In the genomic region with DNA sequence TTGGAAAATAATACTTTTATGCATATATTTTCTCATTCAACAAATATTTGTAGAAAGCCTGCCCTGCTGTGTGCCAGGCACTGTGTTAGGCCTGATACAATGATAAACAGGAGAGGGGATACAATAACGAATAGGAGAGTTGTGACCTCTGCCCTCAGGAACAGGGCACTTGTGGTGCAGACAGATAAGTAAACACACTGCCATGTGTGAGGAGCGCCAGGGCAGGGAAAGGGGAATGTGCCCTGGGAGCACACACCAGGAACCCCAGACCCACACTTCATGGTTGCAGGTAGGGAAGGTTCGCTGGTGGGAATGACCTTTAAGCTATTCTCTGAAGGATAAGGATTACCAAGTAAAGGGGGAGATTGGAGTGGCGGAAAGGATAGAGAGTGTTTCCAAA, we compare ENCODE assay signal across 31 cellular contexts. TPM values are rescaled to one million over a fixed set of nuclear protein-coding genes. Genes with fewer than 3 reads are reported as not detected.
DNase-seq lines count a peak whose midpoint lies in the region; ATAC-seq and TF ChIP-seq lines count a peak whose summit lies in the region.
"Had no signal": no experiment of that assay in that cellular context is flagged by ENCODE, and none has a peak within 500 bp of the region (broad histone marks: within the 10 kb centered on the region; RNA-seq: fewer than 3 reads in every experiment).

No MANE protein-coding gene starts in this region.

- H3K27ac Mint-ChIP-seq in nephron progenitor cell = peak overlapping the region; percentile 31
- H3K27ac Mint-ChIP-seq in CD8-positive, alpha-beta T cell = no peak overlapping the region
- H3K27ac Mint-ChIP-seq: activated CD8-positive, alpha-beta T cell treated with anti-CD3 and anti-CD28 coated beads for 36 hours; activated naive CD8-positive, alpha-beta T cell treated with anti-CD3 and anti-CD28 coated beads, Interleukin-2, amount 10 ng/mL, durations not matched to agents 7 days and 5 days; naive thymus-derived CD4-positive, alpha-beta T cell; T-helper 17 cell had no signal

- TF ChIP-seq RAD21 in SK-N-SH (IDR thresholded peaks at IDR 0.05; ENCODE audit: low read length) = no peak

- H3K4me2 ChIP-seq in SK-N-SH = no peak overlapping the region

- H3K4me3 Mint-ChIP-seq in nephron progenitor cell = no peak overlapping the region
- no peak overlapping the region for H3K4me3 Mint-ChIP-seq in CD8-positive, alpha-beta T cell
- H3K4me3 Mint-ChIP-seq: activated CD8-positive, alpha-beta T cell treated with anti-CD3 and anti-CD28 coated beads for 36 hours; activated naive CD8-positive, alpha-beta T cell treated with anti-CD3 and anti-CD28 coated beads, Interleukin-2, amount 10 ng/mL, durations not matched to agents 7 days and 5 days; central memory CD8-positive, alpha-beta T cell; naive thymus-derived CD4-positive, alpha-beta T cell; T-helper 17 cell had no signal

- TF ChIP-seq CTCF in C4-2B (conservative IDR thresholded peaks at IDR 0.05) (0 out of 2 replicates have a peak, but pooled peaks have one; percentile 1), Peyer's patch (IDR thresholded peaks at IDR 0.05) (no peak), nephron progenitor cell (IDR thresholded peaks at IDR 0.05) (no peak), SK-N-SH (IDR thresholded peaks at IDR 0.05) (no peak)
- TF ChIP-seq CTCF in CD8-positive, alpha-beta T cell (IDR thresholded peaks at IDR 0.05) = no peak

- no peaks in the 10 kb centered on the region for H3F3A ChIP-seq in SK-N-SH (replicated peaks; ENCODE audit: insufficient read depth)

- no peak overlapping the region for H2AFZ ChIP-seq in SK-N-SH (ENCODE audit: low read depth)

- ATAC-seq in right cardiac atrium = peak in 1 of 2 donors; percentile 28
- no peak for ATAC-seq in GM21529 (IDR thresholded peaks at IDR 0.05; ENCODE audit: unreplicated experiment)
- no peak for ATAC-seq in CD8-positive, alpha-beta T cell
- ATAC-seq: activated CD8-positive, alpha-beta T cell treated with anti-CD3 and anti-CD28 coated beads for 36 hours; naive thymus-derived CD4-positive, alpha-beta T cell; SK-N-SH treated with all-trans-retinoic acid at 6 μM for 48 hours; T-helper 17 cell; upper lobe of right lung had no signal

- H3K36me3 ChIP-seq in Peyer's patch (no peaks in the 10 kb centered on the region), SK-N-SH (replicated peaks in 1 of 2; ENCODE audit: control insufficient read depth in 1 of 2, insufficient read depth in 2 of 2, low read length in 1 of 2) (no peaks in the 10 kb centered on the region)
- no peaks in the 10 kb centered on the region for H3K36me3 ChIP-seq in CD8-positive, alpha-beta T cell (ENCODE audit: insufficient read depth, low read length)
- H3K36me3 ChIP-seq: upper lobe of right lung had no signal

- H3K4me1 Mint-ChIP-seq in nephron progenitor cell = peaks cover 58% of the 10 kb centered on the region
- no peaks in the 10 kb centered on the region for H3K4me1 Mint-ChIP-seq in CD8-positive, alpha-beta T cell (ENCODE audit: low read depth)
- H3K4me1 Mint-ChIP-seq: activated naive CD8-positive, alpha-beta T cell treated with anti-CD3 and anti-CD28 coated beads, Interleukin-2, amount 10 ng/mL, durations not matched to agents 7 days and 5 days; central memory CD8-positive, alpha-beta T cell; T-helper 17 cell had no signal

- H3K9ac ChIP-seq in SK-N-SH = no peak overlapping the region

- DNase-seq in Peyer's patch (peak in 2 of 3 donors; percentile 54 to 55), right cardiac atrium (peak in 1 of 3 donors; percentile 24), nephron progenitor cell (no peak), SK-N-SH (no peak), NCI-H1930 (lab: John Stamatoyannopoulos, UW) (no peak)
- DNase-seq in CD8-positive, alpha-beta T cell = no peak
- DNase-seq: activated CD8-positive, alpha-beta T cell treated with anti-CD3 and anti-CD28 coated beads for 36 hours; activated effector memory CD4-positive, alpha-beta T cell treated with anti-CD3 and anti-CD28 coated beads, Interleukin-2, amount 50 U/mL, for 16 hours; activated naive CD8-positive, alpha-beta T cell treated with anti-CD3 and anti-CD28 coated beads, Interleukin-2, amount 10 ng/mL, durations not matched to agents 7 days and 5 days; Caco-2; DND-41; dorsolateral prefrontal cortex; H7; mesendoderm; naive thymus-derived CD4-positive, alpha-beta T cell; NCI-H1105 treated with DMSO at 0.1 percent for 48 hours; NCI-H2029 treated with DMSO at 0.1 percent for 48 hours; NCI-H226; nucleus accumbens; stimulated activated CD4-positive, alpha-beta T cell treated with anti-CD3 and anti-CD28 coated beads, Interleukin-2, amount 100 ng/mL, for 24 hours; T-helper 17 cell; upper lobe of right lung had no signal

- H4K20me1 ChIP-seq in SK-N-SH (ENCODE audit: insufficient read depth) = no peaks in the 10 kb centered on the region

- H3K27me3 ChIP-seq in Peyer's patch (no peaks in the 10 kb centered on the region), right cardiac atrium (ENCODE audit: control insufficient read depth, insufficient read depth) (no peaks in the 10 kb centered on the region), SK-N-SH (ENCODE audit: insufficient read depth) (no peaks in the 10 kb centered on the region)
- H3K27me3 ChIP-seq in CD8-positive, alpha-beta T cell (ENCODE audit: insufficient read depth, low read length) = no peaks in the 10 kb centered on the region
- H3K27me3 ChIP-seq: upper lobe of right lung had no signal

- CTCF ChIA-PET in SK-N-SH (lab: Yijun Ruan, JAX) = no interaction called here
- CTCF ChIA-PET in CD8-positive, alpha-beta T cell (lab: Charles Lee) = no interaction called here

- 65% methylated on average over 4 of the region's 4 CpGs for WGBS in right cardiac atrium
- 14% methylated on average over 4 of the region's 4 CpGs for WGBS in SK-N-SH (ENCODE audit: low lambda C conversion rate)

- H3K9me3 ChIP-seq in Peyer's patch = no peaks in the 10 kb centered on the region
- H3K9me3 ChIP-seq in right cardiac atrium (ENCODE audit: control insufficient read depth, low read length) = no peaks in the 10 kb centered on the region
- no peaks in the 10 kb centered on the region for H3K9me3 ChIP-seq in SK-N-SH
- no peaks in the 10 kb centered on the region for H3K9me3 ChIP-seq in CD8-positive, alpha-beta T cell (ENCODE audit: low read length)
- H3K9me3 ChIP-seq: Caco-2, upper lobe of right lung had no signal

- no peaks in the 10 kb centered on the region for H3K27me3 Mint-ChIP-seq in nephron progenitor cell (ENCODE audit: low read depth, poor library complexity)
- H3K27me3 Mint-ChIP-seq in CD8-positive, alpha-beta T cell (ENCODE audit: low read depth) = peaks cover 2% of the 10 kb centered on the region
- H3K27me3 Mint-ChIP-seq: activated naive CD8-positive, alpha-beta T cell treated with anti-CD3 and anti-CD28 coated beads, Interleukin-2, amount 10 ng/mL, durations not matched to agents 7 days and 5 days; central memory CD8-positive, alpha-beta T cell; T-helper 17 cell had no signal

- H3K27ac ChIP-seq in C4-2B = peak overlapping the region; percentile 78
- H3K27ac ChIP-seq in Peyer's patch = peak overlapping the region in 2 of 4 donors; percentile 77 to 87
- peak overlapping the region; percentile 86 for H3K27ac ChIP-seq in right cardiac atrium (ENCODE audit: low read length)
- H3K27ac ChIP-seq in SK-N-SH (ENCODE audit: low read depth in 2 of 2, low read length in 1 of 2) = no peak overlapping the region
- no peak overlapping the region for H3K27ac ChIP-seq in CD8-positive, alpha-beta T cell (ENCODE audit: low read depth, low read length)
- H3K27ac ChIP-seq: dorsolateral prefrontal cortex, upper lobe of right lung had no signal

- H3K4me3 ChIP-seq in Peyer's patch (no peak overlapping the region), right cardiac atrium (ENCODE audit: low read length) (peak overlapping the region; percentile 67), SK-N-SH (ENCODE audit: low read depth in 2 of 2, low read length in 1 of 2) (no peak overlapping the region)
- no peak overlapping the region for H3K4me3 ChIP-seq in CD8-positive, alpha-beta T cell (ENCODE audit: low read depth, low read length)
- H3K4me3 ChIP-seq: dorsolateral prefrontal cortex, upper lobe of right lung had no signal

- no peaks in the 10 kb centered on the region for H3K9me2 ChIP-seq in SK-N-SH

- H3K4me1 ChIP-seq in Peyer's patch (peaks cover 0 to 14% (median 0%) of the 10 kb centered on the region in 4 donors), right cardiac atrium (ENCODE audit: control insufficient read depth, insufficient read depth, low read length) (no peaks in the 10 kb centered on the region), SK-N-SH (ENCODE audit: control insufficient read depth in 1 of 2, insufficient read depth in 2 of 2, low read depth in 1 of 2, low read length in 1 of 2) (no peaks in the 10 kb centered on the region)
- H3K4me1 ChIP-seq in CD8-positive, alpha-beta T cell (ENCODE audit: insufficient read depth, low read length) = no peaks in the 10 kb centered on the region
- H3K4me1 ChIP-seq: upper lobe of right lung had no signal

- TF ChIP-seq POLR2A in Peyer's patch (IDR thresholded peaks at IDR 0.05) = no peak

- H3K36me3 Mint-ChIP-seq in nephron progenitor cell (ENCODE audit: low read depth) = no peaks in the 10 kb centered on the region
- H3K36me3 Mint-ChIP-seq in CD8-positive, alpha-beta T cell = no peaks in the 10 kb centered on the region
- H3K36me3 Mint-ChIP-seq: activated naive CD8-positive, alpha-beta T cell treated with anti-CD3 and anti-CD28 coated beads, Interleukin-2, amount 10 ng/mL, durations not matched to agents 7 days and 5 days had no signal

- peaks cover 6% of the 10 kb centered on the region for H3K9me3 Mint-ChIP-seq in nephron progenitor cell
- peaks cover 3% of the 10 kb centered on the region for H3K9me3 Mint-ChIP-seq in CD8-positive, alpha-beta T cell
- H3K9me3 Mint-ChIP-seq: activated naive CD8-positive, alpha-beta T cell treated with anti-CD3 and anti-CD28 coated beads, Interleukin-2, amount 10 ng/mL, durations not matched to agents 7 days and 5 days had no signal

- intact Hi-C loops in right cardiac atrium (cut with DNase I) = no loop called here
- intact Hi-C loops in CD8-positive, alpha-beta T cell (cut with DNase I, micrococcal nuclease) = loop anchor here in 1 of 2 experiments (5.0 kb wide), 1 partner anchor 848 kb away; no protein-coding TSS in a partner anchor

- TF ChIP-seq EP300 in SK-N-SH (IDR thresholded peaks at IDR 0.05; ENCODE audit: borderline replicate concordance in 1 of 2, low read depth in 1 of 2, low read length in 1 of 2) = no peak

- POLR2A ChIA-PET in SK-N-SH (lab: Yijun Ruan, JAX) = no interaction called here
- POLR2A ChIA-PET in CD8-positive, alpha-beta T cell (lab: Charles Lee) = no interaction called here

- no peaks in the 10 kb centered on the region for H3K79me2 ChIP-seq in SK-N-SH (ENCODE audit: insufficient read depth)

TF ChIP-seq in SK-N-SH, 30 proteins besides CTCF, POLR2A, EP300 and RAD21 (continues in another document):
- TF ChIP-seq RCOR1 (IDR thresholded peaks at IDR 0.05; ENCODE audit: low read length) = no peak
- TF ChIP-seq MXI1 (IDR thresholded peaks at IDR 0.05; ENCODE audit: low read depth, low read length) = no peak
- TF ChIP-seq GATA2 (CRISPR knock-in tag; IDR thresholded peaks at IDR 0.05) = no peak
- no peak for TF ChIP-seq NFIC (IDR thresholded peaks at IDR 0.05; ENCODE audit: borderline replicate concordance)

RNA-seq across cellular contexts. Expression of gene DSC1, which starts 42.2 kb away (rescaled TPM):
- total RNA-seq in Peyer's patch (under 1 TPM in 1 of 4 donors, not detected in 3; 0.35 TPM), right cardiac atrium (10 to 100 TPM; 31.9 to 87.5 (median 53.6) TPM)
- polyA plus RNA-seq in right cardiac atrium (8.9 TPM), SK-N-SH (2012; rRNA removed) (not detected in 2 replicates)
- not detected in 2 replicates for polyA plus RNA-seq in SK-N-SH (2012; cell fraction: cytosol; rRNA removed)
- not detected in 2 replicates for polyA plus RNA-seq in SK-N-SH (2012; cell fraction: nucleus; rRNA removed)
- total RNA-seq in CD8-positive, alpha-beta T cell = 1 to 10 TPM; 2.1 to 2.7 TPM
- total RNA-seq: endothelial cell of umbilical vein, H7, M059J, pulmonary artery endothelial cell, skeletal muscle tissue, upper lobe of right lung had no signal
- polyA plus RNA-seq: BJ, endothelial cell of umbilical vein had no signal

Comparison
In these comparisons a context has a peak if more than half of its experiments do, and no peak if none do; other contexts are left out.
1. H3K27ac ChIP-seq: peak in C4-2B (single experiment) and right cardiac atrium (single experiment); none in SK-N-SH (0 of 2) and CD8-positive, alpha-beta T cell (single experiment).
2. DNase-seq: peak in Peyer's patch (2 of 3); none in nephron progenitor cell (single experiment), SK-N-SH (single experiment), NCI-H1930 (0 of 2) and CD8-positive, alpha-beta T cell (0 of 7).
3. RNA of gene DSC1, which starts 42.2 kb away (total RNA-seq): 31.9 to 87.5 TPM in right cardiac atrium; 2.1 to 2.7 TPM in CD8-positive, alpha-beta T cell and 0.35 TPM in Peyer's patch; every median in the first group is over 4 times any median in the second.